In the genomic region with DNA sequence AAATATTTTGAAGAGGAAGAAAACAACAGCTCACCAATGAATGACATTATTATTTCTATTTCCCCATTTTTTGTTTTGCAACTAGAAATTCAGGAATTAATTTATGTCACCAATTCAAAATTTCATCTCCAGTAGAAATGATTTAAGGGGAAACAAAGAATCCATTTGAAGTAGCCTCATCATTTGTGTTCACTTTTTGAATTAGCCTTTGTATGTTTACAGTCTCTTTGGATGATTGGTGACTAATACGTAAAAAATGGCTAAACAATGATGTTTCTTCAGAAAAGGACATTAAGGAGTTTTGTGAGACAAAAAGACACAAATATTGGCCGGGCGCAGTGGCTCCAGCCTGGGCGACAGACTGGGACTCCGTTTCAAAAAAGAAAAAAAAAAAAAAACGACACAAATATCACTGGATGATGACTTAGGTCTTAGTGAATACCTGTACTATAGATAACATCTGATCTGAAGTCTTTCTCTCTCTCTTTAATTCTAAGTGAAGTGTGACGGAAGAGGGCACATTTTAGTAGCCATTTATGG, we compare ENCODE assay signal across 17 cellular contexts.
DNase-seq lines count a peak whose midpoint lies in the region; ATAC-seq and TF ChIP-seq lines count a peak whose summit lies in the region.
"Had no signal": no experiment of that assay in that cellular context is flagged by ENCODE, and none has a peak within 500 bp of the region (broad histone marks: within the 10 kb centered on the region; RNA-seq: fewer than 3 reads in every experiment).

No MANE protein-coding gene starts in this region.

- DNase-seq in Caki2 (ENCODE audit: low read depth), result peak; percentile 32
- peak; percentile 14 to 18 for DNase-seq in HAP-1 (ENCODE audit: low spot score in 2 of 2)
- no peak for DNase-seq in WERI-Rb-1
- peak; percentile 2 for DNase-seq in mesenchymal stem cell
- no peak for DNase-seq in NCI-H69 (lab: John Stamatoyannopoulos, UW)
- DNase-seq in prostate gland (ENCODE audit: low spot score), result no peak
- DNase-seq in effector memory CD8-positive, alpha-beta T cell, result no peak
- DNase-seq: BE2C; Caco-2; CD4-positive, alpha-beta memory T cell; DMS79; GM23248 had no signal

- H3K27ac ChIP-seq in WERI-Rb-1 (peak overlapping the region; percentile 32), mesenchymal stem cell (ENCODE audit: low read length, poor library complexity, severe bottlenecking) (no peak overlapping the region), prostate gland (no peak overlapping the region)
- H3K27ac ChIP-seq: A549, C4-2B, GM23248 had no signal

- ATAC-seq in HG02870 (IDR thresholded peaks at IDR 0.05; ENCODE audit: unreplicated experiment), result no peak
- ATAC-seq in effector memory CD8-positive, alpha-beta T cell (replicated peaks), result no peak
- ATAC-seq: A549, GM12878, HepG2 had no signal

- H3K4me1 Mint-ChIP-seq in effector memory CD8-positive, alpha-beta T cell (ENCODE audit: low read depth in 2 of 2), result no peaks in the 10 kb centered on the region
- H3K4me1 Mint-ChIP-seq: CD4-positive, alpha-beta memory T cell had no signal

- H2BK12ac ChIP-seq in mesenchymal stem cell (ENCODE audit: low read length in 2 of 2), result no peak overlapping the region

- H3K36me3 Mint-ChIP-seq in effector memory CD8-positive, alpha-beta T cell (ENCODE audit: insufficient read depth), result no peaks in the 10 kb centered on the region
- H3K36me3 Mint-ChIP-seq: CD4-positive, alpha-beta memory T cell had no signal

- WGBS in mesenchymal stem cell, result 65% methylated on average over 6 of the region's 7 CpGs
- WGBS in prostate gland, result 36% methylated on average over 7 of the region's 7 CpGs

- in situ Hi-C loops in Caki2 (cut with HindIII; ENCODE audit: low pct_unique_long_range_greater_than_20kb, low sequenced_read_pairs) (no loop called here), HAP-1 (cut with MboI; ENCODE audit: low sequenced_read_pairs) (no loop called here)

- intact Hi-C loops in prostate gland (cut with DNase I), result no loop called here

- H3K9me3 ChIP-seq in HAP-1 (no peaks in the 10 kb centered on the region), WERI-Rb-1 (ENCODE audit: severe bottlenecking) (peaks cover 2% of the 10 kb centered on the region), mesenchymal stem cell (ENCODE audit: control insufficient read depth, low read length) (no peaks in the 10 kb centered on the region), prostate gland (no peaks in the 10 kb centered on the region)
- H3K9me3 ChIP-seq: A549, BE2C, Caco-2 had no signal

- no peak overlapping the region for H2BK120ac ChIP-seq in mesenchymal stem cell (ENCODE audit: low read depth, low read length)

- TF ChIP-seq CTCF in WERI-Rb-1 (IDR thresholded peaks at IDR 0.05; ENCODE audit: low read depth, low read length) (no peak), prostate gland (IDR thresholded peaks at IDR 0.05) (no peak)

- no peak overlapping the region for H3K27ac Mint-ChIP-seq in effector memory CD8-positive, alpha-beta T cell
- H3K27ac Mint-ChIP-seq: CD4-positive, alpha-beta memory T cell had no signal

- no peaks in the 10 kb centered on the region for H3K27me3 ChIP-seq in HAP-1 (ENCODE audit: low read depth)
- H3K27me3 ChIP-seq in WERI-Rb-1 (ENCODE audit: insufficient read depth, low read depth, severe bottlenecking), result no peaks in the 10 kb centered on the region
- H3K27me3 ChIP-seq in mesenchymal stem cell (ENCODE audit: control insufficient read depth in 1 of 2, insufficient read depth in 1 of 2, low read length in 2 of 2), result no peaks in the 10 kb centered on the region
- H3K27me3 ChIP-seq in prostate gland (replicated peaks; ENCODE audit: insufficient read depth), result no peaks in the 10 kb centered on the region
- H3K27me3 ChIP-seq: BE2C had no signal

- H3K4me3 ChIP-seq in HAP-1 (no peak overlapping the region), WERI-Rb-1 (ENCODE audit: low read depth, low read length) (no peak overlapping the region), mesenchymal stem cell (ENCODE audit: insufficient read depth in 1 of 2, low read depth in 1 of 2, low read length in 2 of 2) (no peak overlapping the region), prostate gland (no peak overlapping the region)
- H3K4me3 ChIP-seq: A549, GM12878, GM23248 had no signal

- no peak overlapping the region for H3K4me3 Mint-ChIP-seq in effector memory CD8-positive, alpha-beta T cell
- H3K4me3 Mint-ChIP-seq: CD4-positive, alpha-beta memory T cell had no signal

- no peak overlapping the region for H4K91ac ChIP-seq in mesenchymal stem cell (ENCODE audit: low read length)

- no peak for TF ChIP-seq POLR2A in prostate gland (IDR thresholded peaks at IDR 0.05)

- no peak overlapping the region for H3K4ac ChIP-seq in mesenchymal stem cell (ENCODE audit: low read depth in 1 of 2, low read length in 2 of 2)

- no peaks in the 10 kb centered on the region for H3K27me3 Mint-ChIP-seq in effector memory CD8-positive, alpha-beta T cell
- H3K27me3 Mint-ChIP-seq: CD4-positive, alpha-beta memory T cell had no signal

- H3K36me3 ChIP-seq in HAP-1 (replicated peaks) (no peaks in the 10 kb centered on the region), WERI-Rb-1 (peaks cover 69% of the 10 kb centered on the region), mesenchymal stem cell (ENCODE audit: control insufficient read depth in 1 of 2, insufficient read depth in 2 of 2, low read depth in 1 of 2, low read length in 2 of 2) (no peaks in the 10 kb centered on the region), prostate gland (no peaks in the 10 kb centered on the region)
- H3K36me3 ChIP-seq: BE2C had no signal

- H3K9me3 Mint-ChIP-seq in effector memory CD8-positive, alpha-beta T cell, result no peaks in the 10 kb centered on the region

- H2AFZ ChIP-seq in mesenchymal stem cell (ENCODE audit: low read depth, low read length), result no peak overlapping the region
- H2AFZ ChIP-seq: GM23248 had no signal

- no peak overlapping the region for H3K14ac ChIP-seq in mesenchymal stem cell (ENCODE audit: low read length in 2 of 2)

- H3K79me1 ChIP-seq in mesenchymal stem cell (replicated peaks; ENCODE audit: low read length, poor library complexity, severe bottlenecking), result no peaks in the 10 kb centered on the region

- H4K8ac ChIP-seq in mesenchymal stem cell (ENCODE audit: low read length), result no peak overlapping the region

- no peak overlapping the region for H3K23ac ChIP-seq in mesenchymal stem cell (ENCODE audit: low read length in 2 of 2)

- H3K9ac ChIP-seq in mesenchymal stem cell (ENCODE audit: low read length), result no peak overlapping the region
- H3K9ac ChIP-seq: GM23248 had no signal

- H2BK5ac ChIP-seq in mesenchymal stem cell (ENCODE audit: low read depth, low read length, poor library complexity, severe bottlenecking), result no peak overlapping the region

- no peak overlapping the region for H2AK5ac ChIP-seq in mesenchymal stem cell (ENCODE audit: low read length, severe bottlenecking)

- no peak overlapping the region for H3K4me2 ChIP-seq in mesenchymal stem cell (ENCODE audit: low read length, poor library complexity, severe bottlenecking)
- H3K4me2 ChIP-seq: A549 had no signal

- H3K18ac ChIP-seq in mesenchymal stem cell (ENCODE audit: low read depth in 1 of 2, low read length in 2 of 2), result no peak overlapping the region

- H2BK15ac ChIP-seq in mesenchymal stem cell (ENCODE audit: low read depth, poor library complexity, severe bottlenecking), result no peak overlapping the region

- H3K4me1 ChIP-seq in HAP-1 (peaks cover 26% of the 10 kb centered on the region), mesenchymal stem cell (ENCODE audit: control insufficient read depth, insufficient read depth, low read depth, low read length) (no peaks in the 10 kb centered on the region), prostate gland (replicated peaks) (no peaks in the 10 kb centered on the region)
- H3K4me1 ChIP-seq: A549, BE2C, Caco-2 had no signal

Comparison
In these comparisons a context has a peak if more than half of its experiments do, and no peak if none do; other contexts are left out.
1. DNase-seq: peak in Caki2 (single experiment), HAP-1 (2 of 2) and mesenchymal stem cell (single experiment); none in WERI-Rb-1 (single experiment), NCI-H69 (single experiment), prostate gland (single experiment) and effector memory CD8-positive, alpha-beta T cell (0 of 3).